In genomic region chr6:14880717-14881116, GRCh38 we compare ENCODE assay signal across 18 cellular contexts.
DNase-seq lines count a peak whose midpoint lies in the region; ATAC-seq, FAIRE-seq and TF ChIP-seq lines count a peak whose summit lies in the region.
"Had no signal": no experiment of that assay in that cellular context is flagged by ENCODE, and none has a peak within 500 bp of the region (broad histone marks: within the 10 kb centered on the region; RNA-seq: fewer than 3 reads in every experiment).

No MANE protein-coding gene starts in this region.

- H3K4me1 ChIP-seq in BLaER1 treated with 17β-estradiol and CSF1 and Interleukin-3, amounts not matched to agents 10 nM and 100 nM, result peaks cover 61 to 98% (median 86%) of the 10 kb centered on the region in 10 experiments
- H3K4me1 ChIP-seq in Loucy (ENCODE audit: insufficient read depth, low read length, poor library complexity, severe bottlenecking) (peaks cover 58% of the 10 kb centered on the region), endothelial cell of umbilical vein (ENCODE audit: control insufficient read depth, extremely low read depth, insufficient read depth, low read length) (peaks cover 39% of the 10 kb centered on the region), neural progenitor cell (peaks cover 36% of the 10 kb centered on the region), Karpas-422 (ENCODE audit: low read length) (no peaks in the 10 kb centered on the region)
- H3K4me1 ChIP-seq: Caco-2, HAP-1 had no signal

- H3K9me3 ChIP-seq in BLaER1 treated with 17β-estradiol and CSF1 and Interleukin-3, amounts not matched to agents 10 nM and 100 nM (replicated peaks in 1 of 11), result peaks cover 0 to 10% (median 0%) of the 10 kb centered on the region in 11 experiments; a peak in 2 of 22 replicates
- H3K9me3 ChIP-seq in Loucy (ENCODE audit: insufficient read depth, low read depth, low read length) (no peaks in the 10 kb centered on the region), endothelial cell of umbilical vein (replicated peaks; ENCODE audit: control insufficient read depth, insufficient read depth, low read length) (no peaks in the 10 kb centered on the region), neural progenitor cell (ENCODE audit: low read depth) (no peaks in the 10 kb centered on the region), Karpas-422 (ENCODE audit: low read length) (no peaks in the 10 kb centered on the region)
- H3K9me3 ChIP-seq: Caco-2, HAP-1 had no signal

- H3K9ac ChIP-seq in BLaER1 treated with 17β-estradiol and CSF1 and Interleukin-3, amounts not matched to agents 10 nM and 100 nM, result peak overlapping the region in 3 of 11 experiments; percentile 3 to 31 (median 5); a peak in 2 of 22 replicates
- no peak overlapping the region for H3K9ac ChIP-seq in Loucy (ENCODE audit: low read depth, low read length, poor library complexity, severe bottlenecking)
- no peak overlapping the region for H3K9ac ChIP-seq in endothelial cell of umbilical vein (replicated peaks; ENCODE audit: extremely low read depth, insufficient read depth, low read length)
- H3K9ac ChIP-seq in neural progenitor cell, result no peak overlapping the region
- no peak overlapping the region for H3K9ac ChIP-seq in Karpas-422 (ENCODE audit: low read length)

- BruUV-seq in endothelial cell of umbilical vein (replicated peaks; lab: Mats Ljungman, UMichigan), result no TSS peak

- no peaks in the 10 kb centered on the region; the same call in 1 of the 2 replicates for H3F3A ChIP-seq in Loucy (ENCODE audit: low read depth)
- H3F3A ChIP-seq in neural progenitor cell (ENCODE audit: low read depth), result peaks cover 26% of the 10 kb centered on the region

- peaks cover 59% of the 10 kb centered on the region for H3K4me1 Mint-ChIP-seq in neural progenitor cell

- H3K27me3 Mint-ChIP-seq in neural progenitor cell (ENCODE audit: insufficient read depth, low read depth), result peaks cover 2% of the 10 kb centered on the region
- H3K27me3 Mint-ChIP-seq: activated CD4-positive, alpha-beta T cell treated with anti-CD3 and anti-CD28 coated beads, Interleukin-2, amount 10 ng/mL, durations not matched to agents 24 days and 14 days; activated naive CD8-positive, alpha-beta T cell treated with anti-CD3 and anti-CD28 coated beads for 36 hours had no signal

- H4K20me1 ChIP-seq in BLaER1 treated with 17β-estradiol and CSF1 and Interleukin-3, amounts not matched to agents 10 nM and 100 nM, result no peaks in the 10 kb centered on the region
- H4K20me1 ChIP-seq in Loucy (ENCODE audit: insufficient read depth, low read length, poor library complexity, severe bottlenecking) (no peaks in the 10 kb centered on the region), endothelial cell of umbilical vein (replicated peaks; ENCODE audit: control insufficient read depth, extremely low read depth, insufficient read depth, low read length) (no peaks in the 10 kb centered on the region), neural progenitor cell (ENCODE audit: low read depth) (no peaks in the 10 kb centered on the region), Karpas-422 (ENCODE audit: insufficient read depth, low read depth, low read length) (no peaks in the 10 kb centered on the region)

- H3K27ac ChIP-seq in BLaER1 treated with 17β-estradiol and CSF1 and Interleukin-3, amounts not matched to agents 10 nM and 100 nM, result peak overlapping the region; percentile 4 to 97 (median 47); a peak in 19 of 22 replicates
- H3K27ac ChIP-seq in endothelial cell of umbilical vein (ENCODE audit: insufficient read depth, low read depth, low read length) (peak overlapping the region; percentile 33), neural progenitor cell (no peak overlapping the region), Karpas-422 (ENCODE audit: low read length) (no peak overlapping the region)
- H3K27ac ChIP-seq: HL-60 had no signal

- H3K9me3 Mint-ChIP-seq in neural progenitor cell, result peaks cover 2% of the 10 kb centered on the region
- H3K9me3 Mint-ChIP-seq: activated CD4-positive, alpha-beta T cell treated with anti-CD3 and anti-CD28 coated beads, Interleukin-2, amount 10 ng/mL, durations not matched to agents 24 days and 14 days had no signal

- no peaks in the 10 kb centered on the region for H3K9me2 ChIP-seq in Loucy (replicated peaks; ENCODE audit: low read depth, low read length)
- H3K9me2 ChIP-seq in Karpas-422 (replicated peaks; ENCODE audit: insufficient read depth, low read length), result no peaks in the 10 kb centered on the region

- CTCF ChIA-PET in endothelial cell of umbilical vein (lab: Charles Lee), result interaction anchor here (1.1 kb wide), 1 partner anchor 16 kb away, joined by 3 read pairs; no protein-coding TSS in a partner anchor

- H3K36me3 Mint-ChIP-seq in neural progenitor cell, result no peaks in the 10 kb centered on the region

- H3K27ac Mint-ChIP-seq in neural progenitor cell, result peak overlapping the region; percentile 70
- H3K27ac Mint-ChIP-seq: activated naive CD8-positive, alpha-beta T cell treated with anti-CD3 and anti-CD28 coated beads for 36 hours had no signal

- H3K27me3 ChIP-seq in BLaER1 treated with 17β-estradiol and CSF1 and Interleukin-3, amounts not matched to agents 10 nM and 100 nM, result no peaks in the 10 kb centered on the region
- H3K27me3 ChIP-seq in Loucy (ENCODE audit: insufficient read depth, low read length, poor library complexity, severe bottlenecking), result no peaks in the 10 kb centered on the region
- no peaks in the 10 kb centered on the region for H3K27me3 ChIP-seq in endothelial cell of umbilical vein (ENCODE audit: control insufficient read depth in 2 of 2, insufficient read depth in 2 of 2, low read length in 2 of 2)
- H3K27me3 ChIP-seq in neural progenitor cell, result no peaks in the 10 kb centered on the region
- no peaks in the 10 kb centered on the region for H3K27me3 ChIP-seq in Karpas-422 (ENCODE audit: low read length)

- H3K4me2 ChIP-seq in BLaER1 treated with 17β-estradiol and CSF1 and Interleukin-3, amounts not matched to agents 10 nM and 100 nM, result peak overlapping the region; percentile 15 to 90 (median 80); a peak in 19 of 22 replicates
- H3K4me2 ChIP-seq in Loucy (ENCODE audit: low read depth, low read length, poor library complexity, severe bottlenecking) (no peak overlapping the region), endothelial cell of umbilical vein (ENCODE audit: insufficient read depth, low read length) (peak overlapping the region; percentile 30), neural progenitor cell (peak overlapping the region; percentile 26), Karpas-422 (ENCODE audit: low read depth, low read length, poor library complexity, severe bottlenecking) (no peak overlapping the region)

- DNase-seq in endothelial cell of umbilical vein (ENCODE audit: low read depth, low spot score) (peak; percentile 73), neural progenitor cell (ENCODE audit: low spot score) (no peak), Karpas-422 (no peak)
- DNase-seq in NK-92 treated with Interleukin-12 subunit alpha and Interleukin-12 subunit beta, amount 100 ng/mL, for 24 hours (lab: John Stamatoyannopoulos, UW), result no peak
- DNase-seq: activated CD4-positive, alpha-beta T cell treated with anti-CD3 and anti-CD28 coated beads, Interleukin-2, amount 10 ng/mL, durations not matched to agents 24 days and 14 days; activated naive CD8-positive, alpha-beta T cell treated with anti-CD3 and anti-CD28 coated beads for 36 hours; Caco-2; cortex of kidney; glutamatergic neuron; islet precursor cell; NCI-H1930; NCI-H446 had no signal

- no peak overlapping the region for H3K4me3 ChIP-seq in BLaER1 treated with 17β-estradiol and CSF1 and Interleukin-3, amounts not matched to agents 10 nM and 100 nM
- H3K4me3 ChIP-seq in Loucy (ENCODE audit: low read length, poor library complexity, severe bottlenecking) (no peak overlapping the region), endothelial cell of umbilical vein (replicated peaks in 1 of 3; ENCODE audit: insufficient read depth in 1 of 3, low read depth in 1 of 3, low read length in 3 of 3) (no peak overlapping the region), neural progenitor cell (no peak overlapping the region), Karpas-422 (ENCODE audit: low read length) (no peak overlapping the region)
- H3K4me3 ChIP-seq: HAP-1 had no signal

- ATAC-seq in HG02678 (IDR thresholded peaks at IDR 0.05; ENCODE audit: unreplicated experiment), result no peak

- no peaks in the 10 kb centered on the region for H3K9me1 ChIP-seq in endothelial cell of umbilical vein (replicated peaks; ENCODE audit: control insufficient read depth, extremely low read depth, insufficient read depth, low read length)

- POLR2A ChIA-PET in endothelial cell of umbilical vein (lab: Charles Lee), result no interaction called here

- FAIRE-seq in endothelial cell of umbilical vein (lab: Jason Lieb, UNC), result no peak
- FAIRE-seq: TTC549 had no signal

- no peak overlapping the region for H3K4me3 Mint-ChIP-seq in neural progenitor cell
- H3K4me3 Mint-ChIP-seq: activated CD4-positive, alpha-beta T cell treated with anti-CD3 and anti-CD28 coated beads, Interleukin-2, amount 10 ng/mL, durations not matched to agents 24 days and 14 days; activated naive CD8-positive, alpha-beta T cell treated with anti-CD3 and anti-CD28 coated beads for 36 hours had no signal

- intact Hi-C loops in endothelial cell of umbilical vein (cut with micrococcal nuclease), result loop anchor here (1.0 kb wide), 1 partner anchor 365 kb away; no protein-coding TSS in a partner anchor

- H2AFZ ChIP-seq in Loucy (ENCODE audit: low read length) (peak overlapping the region; percentile 24; the same call in 1 of the 2 replicates), endothelial cell of umbilical vein (ENCODE audit: low read depth, low read length) (no peak overlapping the region), neural progenitor cell (replicated peaks) (no peak overlapping the region), Karpas-422 (ENCODE audit: low read length) (no peak overlapping the region)

- dilution Hi-C loops in endothelial cell of umbilical vein (cut with MboI; ENCODE audit: extremely low pct_ligation_motif_present, low sequenced_read_pairs), result no loop called here

- H3K79me2 ChIP-seq in Loucy (ENCODE audit: insufficient read depth, low read length) (no peaks in the 10 kb centered on the region), endothelial cell of umbilical vein (ENCODE audit: control insufficient read depth, insufficient read depth, low read length) (no peaks in the 10 kb centered on the region), neural progenitor cell (ENCODE audit: low read depth) (no peaks in the 10 kb centered on the region), Karpas-422 (ENCODE audit: low read length) (no peaks in the 10 kb centered on the region)

- TF ChIP-seq CTCF in Loucy (conservative IDR thresholded peaks at IDR 0.05; ENCODE audit: low read length), result no peak
- TF ChIP-seq CTCF in endothelial cell of umbilical vein (IDR thresholded peaks at IDR 0.05; ENCODE audit: extremely low read depth in 1 of 2, insufficient read depth in 1 of 2, low read depth in 1 of 2, low read length in 2 of 2), result no peak
- TF ChIP-seq CTCF in neural progenitor cell (IDR thresholded peaks at IDR 0.05), result no peak

- no peak for TF ChIP-seq POLR2A in endothelial cell of umbilical vein (IDR thresholded peaks at IDR 0.05; ENCODE audit: low read depth, low read length)

- no peaks in the 10 kb centered on the region for H3K36me3 ChIP-seq in BLaER1 treated with 17β-estradiol and CSF1 and Interleukin-3, amounts not matched to agents 10 nM and 100 nM
- H3K36me3 ChIP-seq in Loucy (ENCODE audit: insufficient read depth, low read length), result no peaks in the 10 kb centered on the region
- no peaks in the 10 kb centered on the region for H3K36me3 ChIP-seq in endothelial cell of umbilical vein (ENCODE audit: control insufficient read depth in 2 of 2, extremely low read depth in 1 of 2, insufficient read depth in 2 of 2, low read length in 2 of 2)
- H3K36me3 ChIP-seq in neural progenitor cell, result no peaks in the 10 kb centered on the region
- no peaks in the 10 kb centered on the region for H3K36me3 ChIP-seq in Karpas-422 (ENCODE audit: insufficient read depth, low read length)
- H3K36me3 ChIP-seq: HAP-1 had no signal

Comparison
In these comparisons a context has a peak if more than half of its experiments do, and no peak if none do; other contexts are left out.
1. H3K27ac ChIP-seq: peak in BLaER1 treated with 17β-estradiol and CSF1 and Interleukin-3, amounts not matched to agents 10 nM and 100 nM (11 of 11) and endothelial cell of umbilical vein (single experiment); none in neural progenitor cell (single experiment) and Karpas-422 (single experiment).
2. H3K4me2 ChIP-seq: peak in BLaER1 treated with 17β-estradiol and CSF1 and Interleukin-3, amounts not matched to agents 10 nM and 100 nM (11 of 11), endothelial cell of umbilical vein (single experiment) and neural progenitor cell (single experiment); none in Loucy (single experiment) and Karpas-422 (single experiment).